ENCODE assay signal across 1 cellular context in the genomic region with DNA sequence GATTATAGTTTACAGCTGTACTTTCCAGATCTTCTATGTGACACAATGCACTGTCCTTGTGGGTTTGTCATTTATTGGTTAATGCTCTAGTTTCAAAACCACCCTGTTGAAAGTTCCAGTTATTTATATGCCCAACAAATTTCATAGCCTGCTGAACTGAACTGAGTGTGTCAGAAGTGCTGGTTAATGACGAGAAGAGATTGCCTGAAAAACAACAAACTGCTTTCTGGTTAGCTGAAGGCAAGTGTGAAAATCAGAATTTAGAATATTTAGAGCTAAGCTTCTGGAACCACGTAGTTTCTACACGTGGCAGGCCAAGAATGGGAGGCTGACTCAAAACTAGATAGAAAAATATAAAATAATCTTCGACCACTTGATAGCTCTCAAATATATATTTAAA.
TF ChIP-seq lines count a peak whose summit lies in the region.

No MANE protein-coding gene starts in this region.

TF ChIP-seq in GM23338, 12 proteins besides CTCF, POLR2A, EP300 and RAD21 (continued from another document):
- TF ChIP-seq ZNF331 (CRISPR knock-in tag; IDR thresholded peaks at IDR 0.05; ENCODE audit: low read depth) (no peak), NANOG (IDR thresholded peaks at IDR 0.05; ENCODE audit: borderline replicate concordance) (no peak), ETS1 (IDR thresholded peaks at IDR 0.05) (no peak), STAT1 (IDR thresholded peaks at IDR 0.05; ENCODE audit: unreplicated experiment) (no peak)
- TF ChIP-seq, protein P1, sequence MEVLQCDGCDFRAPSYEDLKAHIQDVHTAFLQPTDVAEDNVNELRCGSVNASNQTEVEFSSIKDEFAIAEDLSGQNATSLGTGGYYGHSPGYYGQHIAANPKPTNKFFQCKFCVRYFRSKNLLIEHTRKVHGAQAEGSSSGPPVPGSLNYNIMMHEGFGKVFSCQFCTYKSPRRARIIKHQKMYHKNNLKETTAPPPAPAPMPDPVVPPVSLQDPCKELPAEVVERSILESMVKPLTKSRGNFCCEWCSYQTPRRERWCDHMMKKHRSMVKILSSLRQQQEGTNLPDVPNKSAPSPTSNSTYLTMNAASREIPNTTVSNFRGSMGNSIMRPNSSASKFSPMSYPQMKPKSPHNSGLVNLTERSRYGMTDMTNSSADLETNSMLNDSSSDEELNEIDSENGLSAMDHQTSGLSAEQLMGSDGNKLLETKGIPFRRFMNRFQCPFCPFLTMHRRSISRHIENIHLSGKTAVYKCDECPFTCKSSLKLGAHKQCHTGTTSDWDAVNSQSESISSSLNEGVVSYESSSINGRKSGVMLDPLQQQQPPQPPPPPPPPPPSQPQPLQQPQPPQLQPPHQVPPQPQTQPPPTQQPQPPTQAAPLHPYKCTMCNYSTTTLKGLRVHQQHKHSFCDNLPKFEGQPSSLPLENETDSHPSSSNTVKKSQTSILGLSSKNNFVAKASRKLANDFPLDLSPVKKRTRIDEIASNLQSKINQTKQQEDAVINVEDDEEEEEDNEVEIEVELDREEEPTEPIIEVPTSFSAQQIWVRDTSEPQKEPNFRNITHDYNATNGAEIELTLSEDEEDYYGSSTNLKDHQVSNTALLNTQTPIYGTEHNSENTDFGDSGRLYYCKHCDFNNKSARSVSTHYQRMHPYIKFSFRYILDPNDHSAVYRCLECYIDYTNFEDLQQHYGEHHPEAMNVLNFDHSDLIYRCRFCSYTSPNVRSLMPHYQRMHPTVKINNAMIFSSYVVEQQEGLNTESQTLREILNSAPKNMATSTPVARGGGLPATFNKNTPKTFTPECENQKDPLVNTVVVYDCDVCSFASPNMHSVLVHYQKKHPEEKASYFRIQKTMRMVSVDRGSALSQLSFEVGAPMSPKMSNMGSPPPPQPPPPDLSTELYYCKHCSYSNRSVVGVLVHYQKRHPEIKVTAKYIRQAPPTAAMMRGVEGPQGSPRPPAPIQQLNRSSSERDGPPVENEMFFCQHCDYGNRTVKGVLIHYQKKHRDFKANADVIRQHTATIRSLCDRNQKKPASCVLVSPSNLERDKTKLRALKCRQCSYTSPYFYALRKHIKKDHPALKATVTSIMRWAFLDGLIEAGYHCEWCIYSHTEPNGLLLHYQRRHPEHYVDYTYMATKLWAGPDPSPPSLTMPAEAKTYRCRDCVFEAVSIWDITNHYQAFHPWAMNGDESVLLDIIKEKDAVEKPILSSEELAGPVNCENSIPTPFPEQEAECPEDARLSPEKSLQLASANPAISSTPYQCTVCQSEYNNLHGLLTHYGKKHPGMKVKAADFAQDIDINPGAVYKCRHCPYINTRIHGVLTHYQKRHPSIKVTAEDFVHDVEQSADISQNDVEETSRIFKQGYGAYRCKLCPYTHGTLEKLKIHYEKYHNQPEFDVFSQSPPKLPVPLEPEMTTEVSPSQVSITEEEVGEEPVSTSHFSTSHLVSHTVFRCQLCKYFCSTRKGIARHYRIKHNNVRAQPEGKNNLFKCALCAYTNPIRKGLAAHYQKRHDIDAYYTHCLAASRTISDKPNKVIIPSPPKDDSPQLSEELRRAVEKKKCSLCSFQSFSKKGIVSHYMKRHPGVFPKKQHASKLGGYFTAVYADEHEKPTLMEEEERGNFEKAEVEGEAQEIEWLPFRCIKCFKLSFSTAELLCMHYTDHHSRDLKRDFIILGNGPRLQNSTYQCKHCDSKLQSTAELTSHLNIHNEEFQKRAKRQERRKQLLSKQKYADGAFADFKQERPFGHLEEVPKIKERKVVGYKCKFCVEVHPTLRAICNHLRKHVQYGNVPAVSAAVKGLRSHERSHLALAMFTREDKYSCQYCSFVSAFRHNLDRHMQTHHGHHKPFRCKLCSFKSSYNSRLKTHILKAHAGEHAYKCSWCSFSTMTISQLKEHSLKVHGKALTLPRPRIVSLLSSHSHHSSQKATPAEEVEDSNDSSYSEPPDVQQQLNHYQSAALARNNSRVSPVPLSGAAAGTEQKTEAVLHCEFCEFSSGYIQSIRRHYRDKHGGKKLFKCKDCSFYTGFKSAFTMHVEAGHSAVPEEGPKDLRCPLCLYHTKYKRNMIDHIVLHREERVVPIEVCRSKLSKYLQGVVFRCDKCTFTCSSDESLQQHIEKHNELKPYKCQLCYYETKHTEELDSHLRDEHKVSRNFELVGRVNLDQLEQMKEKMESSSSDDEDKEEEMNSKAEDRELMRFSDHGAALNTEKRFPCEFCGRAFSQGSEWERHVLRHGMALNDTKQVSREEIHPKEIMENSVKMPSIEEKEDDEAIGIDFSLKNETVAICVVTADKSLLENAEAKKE (CRISPR knock-in tag; IDR thresholded peaks at IDR 0.05): no peak
